ENCODE assay signal across 17 cellular contexts in the genomic region with DNA sequence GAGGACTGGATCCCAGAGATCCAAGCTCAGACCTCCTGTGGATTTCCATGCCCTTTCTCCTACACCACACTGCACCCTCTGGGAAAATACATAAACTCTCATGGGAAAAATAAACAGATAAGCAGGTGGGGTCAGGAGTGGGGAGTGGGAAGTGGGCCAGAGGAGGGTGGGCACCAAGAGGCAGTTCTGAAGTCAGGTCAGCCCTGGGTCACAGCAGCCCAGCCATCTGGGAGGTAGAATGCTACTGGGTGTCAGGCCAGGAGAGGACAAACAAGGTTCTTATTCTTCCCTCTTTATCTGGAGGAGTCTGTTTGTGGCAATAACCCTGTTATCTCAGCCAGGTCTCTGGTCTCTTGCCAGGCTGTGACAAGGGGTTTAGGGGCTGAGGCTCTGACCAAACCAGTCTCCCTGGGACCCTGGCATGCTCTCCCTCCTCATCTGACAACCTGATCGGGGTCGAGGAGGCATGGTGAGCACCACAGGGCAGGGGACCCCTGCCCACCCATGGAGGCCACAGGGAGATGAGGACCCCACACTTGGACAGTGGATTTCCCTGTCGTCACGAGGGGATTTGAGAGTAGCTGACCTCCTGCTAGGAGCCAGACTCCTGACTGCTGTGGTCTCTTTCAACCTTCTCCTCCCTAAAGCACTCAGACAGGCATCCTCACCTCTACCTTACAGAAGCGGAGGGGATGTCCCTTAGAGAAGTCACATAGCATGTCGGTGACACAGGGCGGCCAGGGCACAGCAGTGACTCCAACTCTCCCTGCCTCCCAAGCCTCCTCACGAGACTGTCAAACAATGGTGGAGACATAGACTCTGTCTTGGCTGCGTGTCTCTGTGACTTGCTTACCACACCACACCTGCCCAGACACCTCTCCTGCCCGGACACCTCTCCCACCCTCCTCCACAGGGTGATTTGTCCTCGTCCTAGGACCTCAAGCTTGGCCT. TPM values are rescaled to one million over a fixed set of nuclear protein-coding genes. Genes with fewer than 3 reads are reported as not detected.
DNase-seq lines count a peak whose midpoint lies in the region; ATAC-seq, FAIRE-seq and TF ChIP-seq lines count a peak whose summit lies in the region.
"Had no signal": no experiment of that assay in that cellular context is flagged by ENCODE, and none has a peak within 500 bp of the region (broad histone marks: within the 10 kb centered on the region; RNA-seq: fewer than 3 reads in every experiment).

No MANE protein-coding gene starts in this region.

- H3K9ac ChIP-seq in mammary epithelial cell (ENCODE audit: insufficient read depth, low read length) (no peak overlapping the region), keratinocyte (ENCODE audit: control insufficient read depth, extremely low read depth, insufficient read depth, low read length) (no peak overlapping the region)

- no peaks in the 10 kb centered on the region for H3K79me2 ChIP-seq in mammary epithelial cell (ENCODE audit: insufficient read depth, low read length)
- H3K79me2 ChIP-seq in keratinocyte (ENCODE audit: control insufficient read depth, insufficient read depth, low read length): no peaks in the 10 kb centered on the region

- H3K36me3 Mint-ChIP-seq in type B pancreatic cell: no peaks in the 10 kb centered on the region
- H3K36me3 Mint-ChIP-seq: immature natural killer cell; natural killer cell treated with Interleukin-12 subunit alpha and Interleukin-12 subunit beta and Interleukin-15 and Interleukin-18, amount 100 ng/mL, for 72 hours had no signal

- dilution Hi-C loops in mammary epithelial cell (cut with HindIII; ENCODE audit: low sequenced_read_pairs) (loop anchor here (5.0 kb wide), 1 partner anchor 105 kb away; the partner anchor contains the start of gene ALDH4A1), keratinocyte (cut with MboI; ENCODE audit: extremely low pct_ligation_motif_present, low sequenced_read_pairs) (no loop called here)

- WGBS in mammary epithelial cell (ENCODE audit: low coverage, missing lambda C conversion rate): 93% methylated on average over 8 of the region's 11 CpGs

- CTCF ChIA-PET in mammary epithelial cell (lab: Charles Lee; ENCODE audit: low non-redundant PET): no interaction called here
- CTCF ChIA-PET in Panc1 (lab: Charles Lee): no interaction called here
- CTCF ChIA-PET in RWPE1 (lab: Yijun Ruan, JAX): no interaction called here

- H3K4me1 Mint-ChIP-seq in type B pancreatic cell (ENCODE audit: unreplicated experiment): peaks cover 38% of the 10 kb centered on the region

- H3K9me1 ChIP-seq in keratinocyte (ENCODE audit: control insufficient read depth, extremely low read depth, insufficient read depth, low read length): peaks cover 2% of the 10 kb centered on the region

- DNase-seq in breast epithelium (ENCODE audit: low spot score in 2 of 2): peak in 1 of 2 donors; percentile 17
- no peak for DNase-seq in mammary epithelial cell
- DNase-seq in Panc1 (ENCODE audit: low read depth, low spot score): no peak
- DNase-seq in keratinocyte (ENCODE audit: low read depth, low spot score): no peak
- peak; percentile 57 for DNase-seq in type B pancreatic cell (ENCODE audit: extremely low spot score, unreplicated experiment)
- no peak for DNase-seq in RWPE1 (ENCODE audit: low spot score)
- DNase-seq: activated CD4-positive, CD25-positive, alpha-beta regulatory T cell treated with anti-CD3 and anti-CD28 coated beads, Interleukin-2, amount 50 U/mL, for 72 hours; activated naive CD4-positive, alpha-beta T cell treated with anti-CD3 and anti-CD28 coated beads, Interleukin-2, amount 50 U/mL, for 16 hours; GF-D8; glutamatergic neuron; H7; immature natural killer cell; right cardiac atrium had no signal

- in situ Hi-C loops in mammary epithelial cell (cut with MboI; ENCODE audit: low sequenced_read_pairs in 2 of 2) (no loop called here), Panc1 (cut with HindIII; ENCODE audit: low pct_unique_long_range_greater_than_20kb, low sequenced_read_pairs) (no loop called here)

- TF ChIP-seq POLR2A in breast epithelium (IDR thresholded peaks at IDR 0.05): no peak

- no peak overlapping the region for H3K4me2 ChIP-seq in mammary epithelial cell (ENCODE audit: insufficient read depth, low read depth, low read length)
- no peak overlapping the region for H3K4me2 ChIP-seq in keratinocyte (ENCODE audit: control insufficient read depth, extremely low read depth, insufficient read depth, low read depth, low read length)

- H3K9me3 ChIP-seq in breast epithelium (no peaks in the 10 kb centered on the region), mammary epithelial cell (replicated peaks; ENCODE audit: insufficient read depth, low read length) (no peaks in the 10 kb centered on the region), Panc1 (ENCODE audit: control insufficient read depth, insufficient read depth, low read depth, low read length) (no peaks in the 10 kb centered on the region; the same call in 1 of the 2 replicates), keratinocyte (ENCODE audit: control insufficient read depth, low read depth, low read length) (no peaks in the 10 kb centered on the region)

- no TSS peak for BruUV-seq in mammary epithelial cell (replicated peaks; lab: Mats Ljungman, UMichigan)
- BruUV-seq in Panc1 (replicated peaks; lab: Mats Ljungman, UMichigan): no TSS peak

- H3K4me1 ChIP-seq in breast epithelium (peaks cover 3 to 23% of the 10 kb centered on the region in 2 donors), mammary epithelial cell (ENCODE audit: insufficient read depth, low read length) (peaks cover 33% of the 10 kb centered on the region), Panc1 (ENCODE audit: control insufficient read depth, insufficient read depth, low read length) (peaks cover 57% of the 10 kb centered on the region), keratinocyte (ENCODE audit: control insufficient read depth, extremely low read depth, insufficient read depth, low read length) (peaks cover 33% of the 10 kb centered on the region)

- H3K27me3 ChIP-seq in breast epithelium (no peaks in the 10 kb centered on the region), mammary epithelial cell (ENCODE audit: insufficient read depth, low read length) (no peaks in the 10 kb centered on the region), Panc1 (ENCODE audit: control insufficient read depth, insufficient read depth, low read length) (no peaks in the 10 kb centered on the region), keratinocyte (ENCODE audit: control insufficient read depth, extremely low read depth, insufficient read depth, low read length) (no peaks in the 10 kb centered on the region)

- no peak overlapping the region for H3K4me3 ChIP-seq in breast epithelium
- H3K4me3 ChIP-seq in mammary epithelial cell (replicated peaks in 1 of 3; ENCODE audit: insufficient read depth in 1 of 3, low read depth in 2 of 3, low read length in 3 of 3): no peak overlapping the region
- no peak overlapping the region for H3K4me3 ChIP-seq in Panc1 (ENCODE audit: low read depth in 2 of 2, low read length in 2 of 2)
- no peak overlapping the region for H3K4me3 ChIP-seq in keratinocyte (ENCODE audit: control insufficient read depth in 2 of 3, extremely low read depth in 1 of 3, insufficient read depth in 2 of 3, low read depth in 1 of 3, low read length in 3 of 3)

- H3K27me3 Mint-ChIP-seq in type B pancreatic cell: peaks cover 3% of the 10 kb centered on the region

- H3K36me3 ChIP-seq in breast epithelium: no peaks in the 10 kb centered on the region
- H3K36me3 ChIP-seq in mammary epithelial cell (ENCODE audit: insufficient read depth, low read length): no peaks in the 10 kb centered on the region
- H3K36me3 ChIP-seq in Panc1 (ENCODE audit: control insufficient read depth, insufficient read depth, low read length): no peaks in the 10 kb centered on the region
- H3K36me3 ChIP-seq in keratinocyte (ENCODE audit: control insufficient read depth in 2 of 2, extremely low read depth in 1 of 2, insufficient read depth in 2 of 2, low read length in 2 of 2): no peaks in the 10 kb centered on the region

- H3K27ac Mint-ChIP-seq in type B pancreatic cell: no peak overlapping the region
- H3K27ac Mint-ChIP-seq: immature natural killer cell; natural killer cell treated with Interleukin-12 subunit alpha and Interleukin-12 subunit beta and Interleukin-15 and Interleukin-18, amount 100 ng/mL, for 72 hours had no signal

- TF ChIP-seq CTCF in breast epithelium (IDR thresholded peaks at IDR 0.05) (no peak), mammary epithelial cell (conservative IDR thresholded peaks at IDR 0.05 in 1 of 2, IDR thresholded peaks at IDR 0.05 in 1 of 2; ENCODE audit: extremely low read depth in 1 of 2, insufficient read depth in 1 of 2, low read depth in 1 of 2, low read length in 2 of 2) (no peak), Panc1 (IDR thresholded peaks at IDR 0.05) (no peak), keratinocyte (optimal IDR thresholded peaks at IDR 0.05 in 1 of 3, IDR thresholded peaks at IDR 0.05 in 1 of 3, conservative IDR thresholded peaks at IDR 0.05 in 1 of 3; ENCODE audit: extremely low read depth in 1 of 3, insufficient read depth in 2 of 3, low read length in 3 of 3) (no peak), type B pancreatic cell (conservative IDR thresholded peaks at IDR 0.05) (no peak), RWPE1 (conservative IDR thresholded peaks at IDR 0.05; ENCODE audit: low read depth) (no peak)

- ATAC-seq in Panc1 (no peak; the same call in 1 of the 2 replicates), GM21619 (IDR thresholded peaks at IDR 0.05; ENCODE audit: unreplicated experiment) (no peak), GM19467 (IDR thresholded peaks at IDR 0.05; ENCODE audit: unreplicated experiment) (no peak)
- ATAC-seq: natural killer cell treated with Interleukin-12 subunit alpha and Interleukin-12 subunit beta and Interleukin-15 and Interleukin-18, amount 100 ng/mL, for 72 hours; right cardiac atrium had no signal

- no peaks in the 10 kb centered on the region for H3K9me3 Mint-ChIP-seq in type B pancreatic cell
- H3K9me3 Mint-ChIP-seq: natural killer cell treated with Interleukin-12 subunit alpha and Interleukin-12 subunit beta and Interleukin-15 and Interleukin-18, amount 100 ng/mL, for 72 hours had no signal

- intact Hi-C loops in breast epithelium (cut with DNase I; ENCODE audit: low total_unique reads) (no loop called here), mammary epithelial cell (cut with micrococcal nuclease) (no loop called here), Panc1 (cut with micrococcal nuclease; ENCODE audit: unreplicated experiment) (no loop called here)

- no peak overlapping the region for H3K4me3 Mint-ChIP-seq in type B pancreatic cell
- H3K4me3 Mint-ChIP-seq: immature natural killer cell; natural killer cell treated with Interleukin-12 subunit alpha and Interleukin-12 subunit beta and Interleukin-15 and Interleukin-18, amount 100 ng/mL, for 72 hours had no signal

- POLR2A ChIA-PET in Panc1 (lab: Charles Lee): no interaction called here
- POLR2A ChIA-PET in RWPE1 (lab: Yijun Ruan, JAX; ENCODE audit: low non-redundant PET): no interaction called here

- no peak overlapping the region for H2AFZ ChIP-seq in mammary epithelial cell (ENCODE audit: low read depth, low read length)
- no peak overlapping the region for H2AFZ ChIP-seq in keratinocyte (ENCODE audit: control insufficient read depth, low read length)

- FAIRE-seq in keratinocyte (lab: Jason Lieb, UNC): peak; percentile 5
- FAIRE-seq: GM12892 had no signal

- H4K20me1 ChIP-seq in mammary epithelial cell (ENCODE audit: insufficient read depth, low read length): no peaks in the 10 kb centered on the region
- H4K20me1 ChIP-seq in keratinocyte (ENCODE audit: control insufficient read depth, extremely low read depth, insufficient read depth, low read length): no peaks in the 10 kb centered on the region

- peak overlapping the region; percentile 74 to 81 for H3K27ac ChIP-seq in breast epithelium
- no peak overlapping the region for H3K27ac ChIP-seq in mammary epithelial cell (ENCODE audit: insufficient read depth, low read depth, low read length)
- peak overlapping the region; percentile 97 for H3K27ac ChIP-seq in Panc1 (ENCODE audit: low read length)
- H3K27ac ChIP-seq in keratinocyte (ENCODE audit: control insufficient read depth, insufficient read depth, low read length): no peak overlapping the region
- H3K27ac ChIP-seq in RWPE1: no peak overlapping the region

RNA-seq across cellular contexts. Expression of gene IFFO2, which starts 51.3 kb away (rescaled TPM):
- total RNA-seq in breast epithelium (10 to 100 TPM in 2 of 3 donors, 1 to 10 TPM in 1; 5.8 to 35.3 (median 34.4) TPM), mammary epithelial cell (100 to 1,000 TPM in 1 of 2 donors, 10 to 100 TPM in 1; 94.8 to 304 TPM), Panc1 (2021; ENCODE audit: unreplicated experiment) (59.4 TPM), type B pancreatic cell (ENCODE audit: low replicate concordance) (11.3 and 14.7 TPM in 2 replicates)
- polyA plus RNA-seq in mammary epithelial cell (66.9 TPM), keratinocyte (55.0 to 61.5 TPM (median 57.9 TPM) in 3 replicates)
- polyA minus RNA-seq in mammary epithelial cell (116 TPM), keratinocyte (106 to 194 TPM (median 118 TPM) in 3 replicates)
- 53.4 TPM for polyA plus RNA-seq in Panc1 (2012; ENCODE audit: insufficient read length)
- polyA plus RNA-seq in keratinocyte (2011; ENCODE audit: low read depth): 124 TPM
- polyA plus RNA-seq in keratinocyte (2011; cell fraction: cytosol; rRNA removed): 43.0 and 79.6 TPM in 2 replicates
- 145 and 193 TPM in 2 replicates for polyA plus RNA-seq in keratinocyte (2011; cell fraction: nucleus; rRNA removed)
- 72.9 and 75.0 TPM in 2 replicates for polyA plus RNA-seq in keratinocyte (2012; ENCODE audit: low replicate concordance)
- 127 TPM for polyA minus RNA-seq in keratinocyte (2011; cell fraction: cytosol; rRNA and poly(A)+ RNA removed)
- polyA minus RNA-seq in keratinocyte (2011; cell fraction: nucleus; rRNA and poly(A)+ RNA removed): 82.3 and 144 TPM in 2 replicates

Comparison
In these comparisons a context has a peak if more than half of its experiments do, and no peak if none do; other contexts are left out.
1. H3K27ac ChIP-seq: peak in breast epithelium (2 of 2) and Panc1 (single experiment); none in mammary epithelial cell (single experiment), keratinocyte (single experiment) and RWPE1 (single experiment).